ENCODE assay signal across 36 cellular contexts in genomic region chr5:157121709-157122108, GRCh38. TPM values are rescaled to one million over a fixed set of nuclear protein-coding genes. Genes with fewer than 3 reads are reported as not detected.
"Had no signal": no experiment of that assay in that cellular context is flagged by ENCODE, and none has a peak within 500 bp of the region (broad histone marks: within the 10 kb centered on the region; RNA-seq: fewer than 3 reads in every experiment).

No MANE protein-coding gene starts in this region.

- DNase-seq: activated B cell treated with CpG ODN at 0.5 μM for 24 hours; activated CD4-positive, alpha-beta memory T cell treated with anti-CD3 and anti-CD28 coated beads for 36 hours; activated CD4-positive, alpha-beta T cell treated with anti-CD3 and anti-CD28 coated beads for 4 hours; activated CD4-positive, alpha-beta T cell treated with anti-CD3 and anti-CD28 coated beads, Interleukin-2, amount 10 ng/mL, durations not matched to agents 24 days and 14 days; activated CD4-positive, alpha-beta T cell treated with anti-CD3 and anti-CD28 coated beads, Interleukin-2, amount 50 U/mL, for 1 hour; activated CD4-positive, alpha-beta T cell treated with anti-CD3 and anti-CD28 coated beads, Interleukin-2, amount 50 U/mL, for 4 hours; activated CD4-positive, CD25-positive, alpha-beta regulatory T cell treated with anti-CD3 and anti-CD28 coated beads, Interleukin-2, amount 50 U/mL, for 72 hours; activated CD8-positive, alpha-beta memory T cell treated with anti-CD3 and anti-CD28 coated beads, Interleukin-2, amount 50 U/mL, for 4 hours; activated CD8-positive, alpha-beta T cell treated with anti-CD3 and anti-CD28 coated beads for 36 hours; activated effector memory CD4-positive, alpha-beta T cell treated with anti-CD3 and anti-CD28 coated beads, Interleukin-2, amount 50 U/mL, for 16 hours; activated gamma-delta T cell treated with Interleukin-2 at 50 U/mL for 16 hours; activated naive CD4-positive, alpha-beta T cell; activated naive CD4-positive, alpha-beta T cell treated with anti-CD3 and anti-CD28 coated beads for 36 hours; activated naive CD4-positive, alpha-beta T cell treated with anti-CD3 and anti-CD28 coated beads, Interleukin-2, amount 50 U/mL, for 16 hours; activated naive CD8-positive, alpha-beta T cell treated with anti-CD3 and anti-CD28 coated beads for 36 hours; activated T-cell treated with anti-CD3 and anti-CD28 coated beads for 4 hours; activated T-cell treated with anti-CD3 and anti-CD28 coated beads, Interleukin-2, amount 50 U/mL, for 1 hour; activated T-cell treated with anti-CD3 and anti-CD28 coated beads, Interleukin-2, amount 50 U/mL, for 4 hours; activated T-cell treated with anti-CD3 and anti-CD28 coated beads, Interleukin-2, amount 50 U/mL, for 72 hours; adrenal gland; amniotic stem cell; aorta; body of pancreas; brain microvascular endothelial cell; central memory CD4-positive, alpha-beta T cell; T-helper 1 cell; T-helper 2 cell; T-helper 9 cell had no signal

- H3K9me3 ChIP-seq: body of pancreas, breast epithelium had no signal

- H3K27ac ChIP-seq: adrenal gland, body of pancreas, brain microvascular endothelial cell, breast epithelium, VCaP had no signal

- H3K27me3 ChIP-seq: adrenal gland, body of pancreas, brain microvascular endothelial cell, breast epithelium had no signal

- H3K4me3 ChIP-seq: adrenal gland, body of pancreas, breast epithelium had no signal

- FAIRE-seq: astrocyte, TTC549 had no signal

- H3K4me1 ChIP-seq: adrenal gland, body of pancreas, breast epithelium had no signal

- H3K36me3 ChIP-seq: adrenal gland, brain microvascular endothelial cell, breast epithelium had no signal

- ATAC-seq: activated CD8-positive, alpha-beta T cell treated with anti-CD3 and anti-CD28 coated beads for 36 hours; activated naive CD4-positive, alpha-beta T cell treated with anti-CD3 and anti-CD28 coated beads, Interleukin-2, amount 50 U/mL, for 72 hours; activated T-cell treated with anti-CD3 and anti-CD28 coated beads, Interleukin-2, amount 50 U/mL, for 4 hours; activated T-cell treated with anti-CD3 and anti-CD28 coated beads, Interleukin-2, amount 50 U/mL, for 72 hours; activated T-helper 17 cell treated with anti-CD3 and anti-CD28 coated beads, Interleukin-2, amount 50 U/mL, for 72 hours; body of pancreas had no signal

RNA-seq across cellular contexts. Expression of gene GARIN3, which starts 44.4 kb away (rescaled TPM):
- total RNA-seq: activated B cell treated with CpG ODN at 0.5 μM for 24 hours, adrenal gland, aorta, astrocyte, body of pancreas, breast epithelium, cardiac septum, cerebellum had no signal
- polyA plus RNA-seq: adrenal gland, aorta had no signal
